8 cellular contexts compared by ENCODE assay signal in the genomic region with DNA sequence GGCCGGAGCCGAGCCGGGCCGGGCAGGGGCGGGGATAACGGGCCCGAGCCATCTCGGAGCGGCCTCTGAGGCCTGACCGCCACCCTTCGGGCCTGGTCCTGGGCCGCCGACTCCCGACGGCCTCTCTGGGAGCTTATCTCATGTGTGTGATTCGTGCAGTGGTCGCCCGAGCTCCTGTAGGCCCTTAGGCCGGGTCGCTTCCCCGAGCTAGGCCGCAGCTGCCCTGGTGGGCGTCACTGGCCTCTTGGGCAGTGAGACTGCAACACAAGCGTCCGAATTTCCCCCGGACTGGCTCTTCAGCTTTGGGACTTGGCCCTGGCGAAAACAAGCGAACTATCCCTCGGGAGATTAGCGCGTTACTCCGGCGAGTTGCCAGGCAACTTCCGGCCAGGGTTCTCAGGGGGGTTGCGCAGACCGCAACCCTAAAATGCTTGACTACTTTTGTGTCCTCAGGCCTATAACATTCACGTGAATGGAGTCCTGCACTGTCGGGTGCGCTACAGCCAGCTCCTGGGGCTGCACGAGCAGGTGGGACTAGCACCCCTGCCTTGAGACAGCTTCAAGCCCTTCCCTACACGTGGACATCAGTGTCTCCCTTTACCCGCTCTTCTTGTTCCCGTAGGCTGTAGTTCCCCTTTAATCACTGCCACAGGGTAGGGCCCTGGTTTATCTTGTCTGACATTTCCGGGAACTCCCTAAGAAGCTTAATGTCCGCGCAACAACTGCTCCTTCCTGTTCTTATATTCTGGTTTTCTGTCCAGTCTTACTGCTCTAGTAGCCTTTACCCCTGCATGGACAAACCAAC. TPM values are rescaled to one million over a fixed set of nuclear protein-coding genes. Genes with fewer than 3 reads are reported as not detected.
A peak's percentile ranks its signal among the peaks of the same experiment; 100 is the strongest.
DNase-seq lines count a peak whose midpoint lies in the region; ATAC-seq and TF ChIP-seq lines count a peak whose summit lies in the region.

No MANE protein-coding gene starts in this region.

- dilution Hi-C loops in mammary epithelial cell (cut with HindIII; ENCODE audit: low sequenced_read_pairs), result no loop called here

- no peaks in the 10 kb centered on the region for H4K20me1 ChIP-seq in mammary epithelial cell (ENCODE audit: insufficient read depth, low read length)

- CTCF ChIA-PET in mammary epithelial cell (lab: Charles Lee; ENCODE audit: low non-redundant PET), result no interaction called here

- no peaks in the 10 kb centered on the region for H3K9me3 ChIP-seq in SJCRH30 (replicated peaks)
- no peaks in the 10 kb centered on the region for H3K9me3 ChIP-seq in mammary epithelial cell (replicated peaks; ENCODE audit: insufficient read depth, low read length)

- peaks cover 56% of the 10 kb centered on the region for H3K79me2 ChIP-seq in mammary epithelial cell (ENCODE audit: insufficient read depth, low read length)

- 5% methylated on average over 28 of the region's 46 CpGs for WGBS in mammary epithelial cell (ENCODE audit: low coverage, missing lambda C conversion rate)

- peak overlapping the region; percentile 92 for H3K4me2 ChIP-seq in mammary epithelial cell (ENCODE audit: insufficient read depth, low read depth, low read length)

- H3K27me3 ChIP-seq in SJCRH30, result no peaks in the 10 kb centered on the region
- H3K27me3 ChIP-seq in mammary epithelial cell (ENCODE audit: insufficient read depth, low read length), result no peaks in the 10 kb centered on the region

- no TSS peak for BruUV-seq in mammary epithelial cell (replicated peaks; lab: Mats Ljungman, UMichigan)

- no peak for TF ChIP-seq CTCF in mammary epithelial cell (conservative IDR thresholded peaks at IDR 0.05 in 1 of 2, IDR thresholded peaks at IDR 0.05 in 1 of 2; ENCODE audit: extremely low read depth in 1 of 2, insufficient read depth in 1 of 2, low read depth in 1 of 2, low read length in 2 of 2)

- peak; percentile 8 for ATAC-seq in GM19328 (IDR thresholded peaks at IDR 0.05; ENCODE audit: unreplicated experiment)
- ATAC-seq in HG03378 (IDR thresholded peaks at IDR 0.05; ENCODE audit: unreplicated experiment), result peak; percentile 23

- H3K4me1 ChIP-seq in SJCRH30 (peaks cover 3% of the 10 kb centered on the region; the same call in 1 of the 2 replicates), mammary epithelial cell (ENCODE audit: insufficient read depth, low read length) (peaks cover 18% of the 10 kb centered on the region)

- intact Hi-C loops in mammary epithelial cell (cut with micrococcal nuclease), result loop anchor here (1.0 kb wide), 4 partner anchors 9 to 50 kb away; a partner anchor contains a TSS

- peak overlapping the region; percentile 95 for H3K4me3 ChIP-seq in SJCRH30
- H3K4me3 ChIP-seq in mammary epithelial cell (replicated peaks in 1 of 3; ENCODE audit: insufficient read depth in 1 of 3, low read depth in 2 of 3, low read length in 3 of 3), result peak overlapping the region; percentile 73 to 95 (median 93)

- H3K36me3 ChIP-seq in SJCRH30 (peaks cover 49% of the 10 kb centered on the region), mammary epithelial cell (ENCODE audit: insufficient read depth, low read length) (peaks cover 26% of the 10 kb centered on the region)

- H3K9ac ChIP-seq in mammary epithelial cell (ENCODE audit: insufficient read depth, low read length), result peak overlapping the region; percentile 67

- H3K27ac ChIP-seq in SJCRH30 (peak overlapping the region; percentile 90), mammary epithelial cell (ENCODE audit: insufficient read depth, low read depth, low read length) (peak overlapping the region; percentile 67)

- in situ Hi-C loops in mammary epithelial cell (cut with MboI; ENCODE audit: low sequenced_read_pairs in 2 of 2), result no loop called here

- H2AFZ ChIP-seq in mammary epithelial cell (ENCODE audit: low read depth, low read length), result peak overlapping the region; percentile 82

- peak; percentile 67 for DNase-seq in CMK (ENCODE audit: low read depth)
- peak; percentile 68 to 77 for DNase-seq in SJCRH30
- peak; percentile 57 for DNase-seq in mammary epithelial cell
- peak; percentile 46 for DNase-seq in kidney glomerular epithelial cell (lab: John Stamatoyannopoulos, UW)
- DNase-seq in stimulated activated CD8-positive, alpha-beta memory T cell treated with anti-CD3 and anti-CD28 coated beads, Interleukin-12 subunit alpha, Interleukin-12 subunit beta, amount 100 ng/mL, for 1 hour (ENCODE audit: low read depth), result peak; percentile 7
- no peak for DNase-seq in ecto neural progenitor cell (ENCODE audit: low spot score)

RNA-seq across cellular contexts. Expression of a gene that starts 0.6 kb away (rescaled TPM):
- 117 and 120 TPM in 2 replicates for total RNA-seq in SJCRH30 (2014; rRNA removed; shearing (Covaris generic))
- 10 to 100 TPM; 86.0 to 87.5 TPM for total RNA-seq in mammary epithelial cell
- polyA plus RNA-seq in mammary epithelial cell, result 96.5 TPM
- polyA minus RNA-seq in mammary epithelial cell, result 123 TPM

RNA-seq across cellular contexts. Expression of a gene that starts 0.9 kb away (rescaled TPM):
- total RNA-seq in SJCRH30 (2014; rRNA removed; shearing (Covaris generic)), result 50.9 and 59.5 TPM in 2 replicates
- total RNA-seq in mammary epithelial cell, result 10 to 100 TPM; 19.8 to 42.3 TPM
- 37.5 TPM for polyA plus RNA-seq in mammary epithelial cell
- polyA minus RNA-seq in mammary epithelial cell, result 41.0 TPM

RNA-seq across cellular contexts. Expression of a gene that starts 9.5 kb away (rescaled TPM):
- 13.8 and 14.2 TPM in 2 replicates for total RNA-seq in SJCRH30 (2014; rRNA removed; shearing (Covaris generic))
- 10 to 100 TPM; 10.2 to 14.9 TPM for total RNA-seq in mammary epithelial cell
- 8.4 TPM for polyA plus RNA-seq in mammary epithelial cell
- 19.8 TPM for polyA minus RNA-seq in mammary epithelial cell

RNA-seq across cellular contexts. Expression of a gene that starts 14.5 kb away (rescaled TPM):
- 86.8 and 89.4 TPM in 2 replicates for total RNA-seq in SJCRH30 (2014; rRNA removed; shearing (Covaris generic))
- 10 to 100 TPM; 26.7 to 55.5 TPM for total RNA-seq in mammary epithelial cell
- 49.5 TPM for polyA plus RNA-seq in mammary epithelial cell
- 56.9 TPM for polyA minus RNA-seq in mammary epithelial cell

RNA-seq across cellular contexts. Expression of a gene that starts 38.4 kb away (rescaled TPM):
- total RNA-seq in SJCRH30 (2014; rRNA removed; shearing (Covaris generic)), result 160 and 163 TPM in 2 replicates
- 100 to 1,000 TPM in 1 of 2 donors, 10 to 100 TPM in 1; 58.8 to 113 TPM for total RNA-seq in mammary epithelial cell
- polyA plus RNA-seq in mammary epithelial cell, result 104 TPM
- 138 TPM for polyA minus RNA-seq in mammary epithelial cell
